ENCODE assay signal across 11 cellular contexts in the genomic region with DNA sequence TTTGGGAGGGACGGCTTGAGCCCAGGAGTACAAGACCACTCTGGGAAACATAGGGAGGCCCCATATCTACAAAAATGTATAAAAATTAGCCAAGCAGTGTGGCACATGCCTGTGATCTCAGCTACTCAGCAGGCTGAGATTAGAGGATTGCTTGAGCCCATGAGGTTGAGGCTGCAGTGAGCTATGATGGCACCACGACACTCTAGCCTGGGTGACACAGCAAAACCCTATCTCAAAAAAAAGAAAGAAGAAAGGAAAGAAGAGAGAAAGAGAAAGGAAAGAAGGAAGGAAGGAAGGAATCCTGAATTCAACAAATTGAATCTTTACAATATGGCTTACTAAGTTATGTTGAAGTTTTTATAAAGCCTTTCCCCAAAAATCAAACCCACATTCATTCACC. TPM values are rescaled to one million over a fixed set of nuclear protein-coding genes. Genes with fewer than 3 reads are reported as not detected.
A peak's percentile ranks its signal among the peaks of the same experiment; 100 is the strongest.
DNase-seq lines count a peak whose midpoint lies in the region; ATAC-seq, FAIRE-seq and TF ChIP-seq lines count a peak whose summit lies in the region.
"Had no signal": no experiment of that assay in that cellular context is flagged by ENCODE, and none has a peak within 500 bp of the region (broad histone marks: within the 10 kb centered on the region; RNA-seq: fewer than 3 reads in every experiment).

No MANE protein-coding gene starts in this region.

- H3K4me3 ChIP-seq in keratinocyte (ENCODE audit: control insufficient read depth in 2 of 3, extremely low read depth in 1 of 3, insufficient read depth in 2 of 3, low read depth in 1 of 3, low read length in 3 of 3) (no peak overlapping the region), lower lobe of right lung (no peak overlapping the region)

- peak overlapping the region; percentile 85 for H3K4me2 ChIP-seq in keratinocyte (ENCODE audit: control insufficient read depth, extremely low read depth, insufficient read depth, low read depth, low read length)

- H3K36me3 Mint-ChIP-seq in activated CD4-positive, alpha-beta memory T cell treated with anti-CD3 and anti-CD28 coated beads for 36 hours: no peaks in the 10 kb centered on the region

- H3K9ac ChIP-seq in keratinocyte (ENCODE audit: control insufficient read depth, extremely low read depth, insufficient read depth, low read length): no peak overlapping the region

- POLR2A ChIA-PET in activated CD4-positive, alpha-beta memory T cell treated with anti-CD3 and anti-CD28 coated beads for 36 hours (lab: Charles Lee): no interaction called here

- in situ Hi-C loops in ACHN (cut with HindIII; ENCODE audit: low pct_ligation_motif_present, low pct_unique_long_range_greater_than_20kb, low sequenced_read_pairs): no loop called here
- in situ Hi-C loops in Caki2 (cut with HindIII; ENCODE audit: low pct_unique_long_range_greater_than_20kb, low sequenced_read_pairs): no loop called here

- no peaks in the 10 kb centered on the region for H3K27me3 Mint-ChIP-seq in activated CD4-positive, alpha-beta memory T cell treated with anti-CD3 and anti-CD28 coated beads for 36 hours

- no peak overlapping the region for H3K27ac Mint-ChIP-seq in activated CD4-positive, alpha-beta memory T cell treated with anti-CD3 and anti-CD28 coated beads for 36 hours

- ATAC-seq in GM21515 (IDR thresholded peaks at IDR 0.05; ENCODE audit: unreplicated experiment) (no peak), lower lobe of right lung (no peak)

- TF ChIP-seq CTCF in keratinocyte (optimal IDR thresholded peaks at IDR 0.05 in 1 of 3, IDR thresholded peaks at IDR 0.05 in 1 of 3, conservative IDR thresholded peaks at IDR 0.05 in 1 of 3; ENCODE audit: extremely low read depth in 1 of 3, insufficient read depth in 2 of 3, low read length in 3 of 3) (no peak), lower lobe of right lung (IDR thresholded peaks at IDR 0.05) (no peak)

- DNase-seq in ACHN: peak; percentile 45
- peak; percentile 43 for DNase-seq in Caki2 (ENCODE audit: low read depth)
- no peak for DNase-seq in activated CD4-positive, alpha-beta memory T cell treated with anti-CD3 and anti-CD28 coated beads for 36 hours
- no peak for DNase-seq in keratinocyte (ENCODE audit: low read depth, low spot score)
- no peak for DNase-seq in OCI-M2 (lab: John Stamatoyannopoulos, UW; ENCODE audit: unreplicated experiment)
- DNase-seq in lower lobe of right lung: no peak
- no peak for DNase-seq in effector CD8-positive, alpha-beta T cell (lab: John Stamatoyannopoulos, UW)
- DNase-seq: cerebellar nuclear complex, NCI-H2171, spleen had no signal

- no peaks in the 10 kb centered on the region for H3K9me1 ChIP-seq in keratinocyte (ENCODE audit: control insufficient read depth, extremely low read depth, insufficient read depth, low read length)

- H3K4me1 Mint-ChIP-seq in activated CD4-positive, alpha-beta memory T cell treated with anti-CD3 and anti-CD28 coated beads for 36 hours (ENCODE audit: low read depth): peaks cover 24% of the 10 kb centered on the region

- no peaks in the 10 kb centered on the region for H4K20me1 ChIP-seq in keratinocyte (ENCODE audit: control insufficient read depth, extremely low read depth, insufficient read depth, low read length)

- peaks cover 38% of the 10 kb centered on the region for H3K79me2 ChIP-seq in keratinocyte (ENCODE audit: control insufficient read depth, insufficient read depth, low read length)

- peak overlapping the region; percentile 18 for H3K4me3 Mint-ChIP-seq in activated CD4-positive, alpha-beta memory T cell treated with anti-CD3 and anti-CD28 coated beads for 36 hours

- dilution Hi-C loops in keratinocyte (cut with MboI; ENCODE audit: extremely low pct_ligation_motif_present, low sequenced_read_pairs): no loop called here

- H3K9me3 Mint-ChIP-seq in activated CD4-positive, alpha-beta memory T cell treated with anti-CD3 and anti-CD28 coated beads for 36 hours: no peaks in the 10 kb centered on the region

- H3K9me3 ChIP-seq in keratinocyte (ENCODE audit: control insufficient read depth, low read depth, low read length) (no peaks in the 10 kb centered on the region), lower lobe of right lung (no peaks in the 10 kb centered on the region)
- H3K9me3 ChIP-seq: spleen had no signal

- no peak overlapping the region for H2AFZ ChIP-seq in keratinocyte (ENCODE audit: control insufficient read depth, low read length)

- intact Hi-C loops in activated CD4-positive, alpha-beta memory T cell treated with anti-CD3 and anti-CD28 coated beads for 36 hours (cut with micrococcal nuclease): loop anchor here (5.0 to 10.0 kb wide), 2 partner anchors 126 to 252 kb away; no protein-coding TSS in a partner anchor
- intact Hi-C loops in lower lobe of right lung (cut with DNase I): no loop called here

- no peak for FAIRE-seq in keratinocyte (lab: Jason Lieb, UNC)

- H3K27ac ChIP-seq in keratinocyte (ENCODE audit: control insufficient read depth, insufficient read depth, low read length) (no peak overlapping the region), lower lobe of right lung (no peak overlapping the region)

- H3K36me3 ChIP-seq in keratinocyte (ENCODE audit: control insufficient read depth in 2 of 2, extremely low read depth in 1 of 2, insufficient read depth in 2 of 2, low read length in 2 of 2): no peaks in the 10 kb centered on the region
- H3K36me3 ChIP-seq in lower lobe of right lung: no peaks in the 10 kb centered on the region
- H3K36me3 ChIP-seq: spleen had no signal

- H3K4me1 ChIP-seq in keratinocyte (ENCODE audit: control insufficient read depth, extremely low read depth, insufficient read depth, low read length) (peaks cover 15% of the 10 kb centered on the region), lower lobe of right lung (peaks cover 14% of the 10 kb centered on the region)

- H3K27me3 ChIP-seq in keratinocyte (ENCODE audit: control insufficient read depth, extremely low read depth, insufficient read depth, low read length) (no peaks in the 10 kb centered on the region), lower lobe of right lung (ENCODE audit: low read depth) (no peaks in the 10 kb centered on the region)

- CTCF ChIA-PET in activated CD4-positive, alpha-beta memory T cell treated with anti-CD3 and anti-CD28 coated beads for 36 hours (lab: Charles Lee): no interaction called here

RNA-seq across cellular contexts. Expression of a gene that starts 2.1 kb away (rescaled TPM):
- 19.0 and 22.0 TPM in 2 replicates for total RNA-seq in Caki2 (2014; rRNA removed; shearing (Covaris generic); ENCODE audit: low replicate concordance)
- 10 to 100 TPM; 28.5 to 30.5 TPM for total RNA-seq in activated CD4-positive, alpha-beta memory T cell treated with anti-CD3 and anti-CD28 coated beads for 36 hours
- 17.2 to 27.5 TPM (median 21.1 TPM) in 3 replicates for polyA plus RNA-seq in keratinocyte
- 45.3 TPM for polyA plus RNA-seq in keratinocyte (2011; ENCODE audit: low read depth)
- 11.9 and 20.9 TPM in 2 replicates for polyA plus RNA-seq in keratinocyte (2011; cell fraction: cytosol; rRNA removed)
- polyA plus RNA-seq in keratinocyte (2011; cell fraction: nucleus; rRNA removed): 25.6 and 35.9 TPM in 2 replicates
- polyA plus RNA-seq in keratinocyte (2012; ENCODE audit: low replicate concordance): 18.3 and 23.1 TPM in 2 replicates
- 10.2 to 56.7 TPM (median 27.9 TPM) in 3 replicates for polyA minus RNA-seq in keratinocyte
- polyA minus RNA-seq in keratinocyte (2011; cell fraction: cytosol; rRNA and poly(A)+ RNA removed): 10.6 TPM
- 40.2 and 76.2 TPM in 2 replicates for polyA minus RNA-seq in keratinocyte (2011; cell fraction: nucleus; rRNA and poly(A)+ RNA removed)
- total RNA-seq in lower lobe of right lung: 12.1 TPM

Comparison
In these comparisons a context has a peak if more than half of its experiments do, and no peak if none do; other contexts are left out.
1. DNase-seq: peak in ACHN (single experiment) and Caki2 (single experiment); none in activated CD4-positive, alpha-beta memory T cell treated with anti-CD3 and anti-CD28 coated beads for 36 hours (single experiment), keratinocyte (single experiment), OCI-M2 (single experiment), lower lobe of right lung (single experiment) and effector CD8-positive, alpha-beta T cell (single experiment).